1 cellular context compared by ENCODE assay signal in the genomic region with DNA sequence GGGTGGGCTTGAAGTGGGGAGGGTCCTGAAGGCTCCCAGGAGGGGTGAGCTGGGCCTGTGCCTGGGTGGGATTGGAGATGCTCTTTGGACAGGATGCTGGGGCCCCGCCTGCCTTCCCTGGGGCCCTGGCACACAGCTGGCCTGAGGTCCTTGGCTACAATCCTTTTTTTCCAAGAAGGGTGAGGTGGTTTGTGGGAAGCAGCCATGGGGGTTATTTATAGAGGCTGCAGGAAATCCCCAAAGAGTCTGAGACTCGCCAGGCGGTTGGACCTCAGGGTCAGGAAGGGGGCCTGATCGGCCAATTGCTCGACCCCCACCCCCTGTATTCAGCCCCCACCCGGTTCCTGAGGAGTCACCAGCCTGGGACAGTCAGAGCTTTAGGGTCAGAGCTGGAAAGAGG.
A peak's percentile ranks its signal among the peaks of the same experiment; 100 is the strongest.
TF ChIP-seq lines count a peak whose summit lies in the region.

No MANE protein-coding gene starts in this region.

TF ChIP-seq in GM12878, 131 proteins besides CTCF, POLR2A, EP300 and RAD21:
- no peak for TF ChIP-seq HDAC6 (IDR thresholded peaks at IDR 0.05; ENCODE audit: unreplicated experiment)
- 0 out of 2 replicates have a peak, but pooled peaks have one; percentile 11 for TF ChIP-seq MEF2A (IDR thresholded peaks at IDR 0.05; ENCODE audit: insufficient read depth, low read depth, low read length)
- 0 out of 4 replicates have a peak, but pooled peaks of 1 of the 2 experiments have one; percentile 9 for TF ChIP-seq IKZF2 (IDR thresholded peaks at IDR 0.05)
